Comparison of ENCODE assay signal across 1 cellular context in the genomic region with DNA sequence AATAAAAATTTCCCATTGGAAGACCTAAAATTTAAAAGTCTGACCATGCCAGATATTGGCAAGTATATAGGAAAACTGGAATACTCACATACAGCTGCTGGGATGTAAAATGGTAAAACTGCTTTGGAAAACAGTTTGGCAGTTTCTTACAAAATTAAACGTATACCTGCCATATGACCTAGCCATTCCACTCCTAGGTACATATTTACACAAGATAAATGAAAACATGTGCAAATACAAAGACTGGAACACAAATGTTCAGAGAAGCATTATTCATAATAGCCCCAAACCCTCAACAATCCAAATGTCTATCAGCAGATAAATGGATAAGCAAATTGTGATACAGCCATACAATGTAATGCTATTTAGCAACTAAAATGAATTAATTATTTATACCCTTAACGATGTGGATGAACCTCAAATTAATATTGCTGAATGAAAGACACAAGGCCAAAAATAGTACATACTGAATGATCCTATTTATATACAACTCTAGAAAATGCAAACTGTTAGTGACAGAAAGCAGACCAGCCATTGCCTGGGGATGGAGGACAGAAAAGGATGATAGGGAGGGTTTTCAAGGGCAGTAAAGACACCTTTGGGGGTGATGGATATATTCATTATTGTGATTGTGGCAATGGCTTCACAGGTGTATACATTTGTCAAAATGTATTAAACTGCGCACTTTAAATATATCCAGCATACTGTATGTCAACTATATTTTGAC.
TF ChIP-seq lines count a peak whose summit lies in the region.

No MANE protein-coding gene starts in this region.

TF ChIP-seq in HepG2, 621 proteins besides CTCF, POLR2A, EP300 and RAD21 (continued from another document):
- no peak for TF ChIP-seq SIN3A (IDR thresholded peaks at IDR 0.05; ENCODE audit: borderline replicate concordance, low read depth, low read length)
- TF ChIP-seq, protein P1, sequence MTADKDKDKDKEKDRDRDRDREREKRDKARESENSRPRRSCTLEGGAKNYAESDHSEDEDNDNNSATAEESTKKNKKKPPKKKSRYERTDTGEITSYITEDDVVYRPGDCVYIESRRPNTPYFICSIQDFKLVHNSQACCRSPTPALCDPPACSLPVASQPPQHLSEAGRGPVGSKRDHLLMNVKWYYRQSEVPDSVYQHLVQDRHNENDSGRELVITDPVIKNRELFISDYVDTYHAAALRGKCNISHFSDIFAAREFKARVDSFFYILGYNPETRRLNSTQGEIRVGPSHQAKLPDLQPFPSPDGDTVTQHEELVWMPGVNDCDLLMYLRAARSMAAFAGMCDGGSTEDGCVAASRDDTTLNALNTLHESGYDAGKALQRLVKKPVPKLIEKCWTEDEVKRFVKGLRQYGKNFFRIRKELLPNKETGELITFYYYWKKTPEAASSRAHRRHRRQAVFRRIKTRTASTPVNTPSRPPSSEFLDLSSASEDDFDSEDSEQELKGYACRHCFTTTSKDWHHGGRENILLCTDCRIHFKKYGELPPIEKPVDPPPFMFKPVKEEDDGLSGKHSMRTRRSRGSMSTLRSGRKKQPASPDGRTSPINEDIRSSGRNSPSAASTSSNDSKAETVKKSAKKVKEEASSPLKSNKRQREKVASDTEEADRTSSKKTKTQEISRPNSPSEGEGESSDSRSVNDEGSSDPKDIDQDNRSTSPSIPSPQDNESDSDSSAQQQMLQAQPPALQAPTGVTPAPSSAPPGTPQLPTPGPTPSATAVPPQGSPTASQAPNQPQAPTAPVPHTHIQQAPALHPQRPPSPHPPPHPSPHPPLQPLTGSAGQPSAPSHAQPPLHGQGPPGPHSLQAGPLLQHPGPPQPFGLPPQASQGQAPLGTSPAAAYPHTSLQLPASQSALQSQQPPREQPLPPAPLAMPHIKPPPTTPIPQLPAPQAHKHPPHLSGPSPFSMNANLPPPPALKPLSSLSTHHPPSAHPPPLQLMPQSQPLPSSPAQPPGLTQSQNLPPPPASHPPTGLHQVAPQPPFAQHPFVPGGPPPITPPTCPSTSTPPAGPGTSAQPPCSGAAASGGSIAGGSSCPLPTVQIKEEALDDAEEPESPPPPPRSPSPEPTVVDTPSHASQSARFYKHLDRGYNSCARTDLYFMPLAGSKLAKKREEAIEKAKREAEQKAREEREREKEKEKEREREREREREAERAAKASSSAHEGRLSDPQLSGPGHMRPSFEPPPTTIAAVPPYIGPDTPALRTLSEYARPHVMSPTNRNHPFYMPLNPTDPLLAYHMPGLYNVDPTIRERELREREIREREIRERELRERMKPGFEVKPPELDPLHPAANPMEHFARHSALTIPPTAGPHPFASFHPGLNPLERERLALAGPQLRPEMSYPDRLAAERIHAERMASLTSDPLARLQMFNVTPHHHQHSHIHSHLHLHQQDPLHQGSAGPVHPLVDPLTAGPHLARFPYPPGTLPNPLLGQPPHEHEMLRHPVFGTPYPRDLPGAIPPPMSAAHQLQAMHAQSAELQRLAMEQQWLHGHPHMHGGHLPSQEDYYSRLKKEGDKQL (CRISPR knock-in tag; IDR thresholded peaks at IDR 0.05; ENCODE audit: low read depth): peak; percentile 50; the same call in 1 of the 2 replicates
- TF ChIP-seq, protein P2, sequence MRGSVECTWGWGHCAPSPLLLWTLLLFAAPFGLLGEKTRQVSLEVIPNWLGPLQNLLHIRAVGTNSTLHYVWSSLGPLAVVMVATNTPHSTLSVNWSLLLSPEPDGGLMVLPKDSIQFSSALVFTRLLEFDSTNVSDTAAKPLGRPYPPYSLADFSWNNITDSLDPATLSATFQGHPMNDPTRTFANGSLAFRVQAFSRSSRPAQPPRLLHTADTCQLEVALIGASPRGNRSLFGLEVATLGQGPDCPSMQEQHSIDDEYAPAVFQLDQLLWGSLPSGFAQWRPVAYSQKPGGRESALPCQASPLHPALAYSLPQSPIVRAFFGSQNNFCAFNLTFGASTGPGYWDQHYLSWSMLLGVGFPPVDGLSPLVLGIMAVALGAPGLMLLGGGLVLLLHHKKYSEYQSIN (CRISPR knock-in tag; IDR thresholded peaks at IDR 0.05; ENCODE audit: borderline replicate concordance): no peak
- TF ChIP-seq, protein P3, sequence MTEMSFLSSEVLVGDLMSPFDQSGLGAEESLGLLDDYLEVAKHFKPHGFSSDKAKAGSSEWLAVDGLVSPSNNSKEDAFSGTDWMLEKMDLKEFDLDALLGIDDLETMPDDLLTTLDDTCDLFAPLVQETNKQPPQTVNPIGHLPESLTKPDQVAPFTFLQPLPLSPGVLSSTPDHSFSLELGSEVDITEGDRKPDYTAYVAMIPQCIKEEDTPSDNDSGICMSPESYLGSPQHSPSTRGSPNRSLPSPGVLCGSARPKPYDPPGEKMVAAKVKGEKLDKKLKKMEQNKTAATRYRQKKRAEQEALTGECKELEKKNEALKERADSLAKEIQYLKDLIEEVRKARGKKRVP (CRISPR knock-in tag; IDR thresholded peaks at IDR 0.05): 0 out of 4 replicates have a peak, but pooled peaks of 1 of the 2 experiments have one; percentile 27
- peak; percentile 89; the same call in 1 of the 2 replicates for TF ChIP-seq ZBTB20 (CRISPR knock-in tag; IDR thresholded peaks at IDR 0.05; ENCODE audit: borderline replicate concordance, low read depth)
- TF ChIP-seq ZNF496 (CRISPR knock-in tag; IDR thresholded peaks at IDR 0.05; ENCODE audit: insufficient replicate concordance): no peak
- peak; percentile 41; the same call in 1 of the 2 replicates for TF ChIP-seq FOXA1 (IDR thresholded peaks at IDR 0.05)
- TF ChIP-seq FOXA1 (CRISPR knock-in tag; IDR thresholded peaks at IDR 0.05): peak; percentile 88
- TF ChIP-seq, protein P4, sequence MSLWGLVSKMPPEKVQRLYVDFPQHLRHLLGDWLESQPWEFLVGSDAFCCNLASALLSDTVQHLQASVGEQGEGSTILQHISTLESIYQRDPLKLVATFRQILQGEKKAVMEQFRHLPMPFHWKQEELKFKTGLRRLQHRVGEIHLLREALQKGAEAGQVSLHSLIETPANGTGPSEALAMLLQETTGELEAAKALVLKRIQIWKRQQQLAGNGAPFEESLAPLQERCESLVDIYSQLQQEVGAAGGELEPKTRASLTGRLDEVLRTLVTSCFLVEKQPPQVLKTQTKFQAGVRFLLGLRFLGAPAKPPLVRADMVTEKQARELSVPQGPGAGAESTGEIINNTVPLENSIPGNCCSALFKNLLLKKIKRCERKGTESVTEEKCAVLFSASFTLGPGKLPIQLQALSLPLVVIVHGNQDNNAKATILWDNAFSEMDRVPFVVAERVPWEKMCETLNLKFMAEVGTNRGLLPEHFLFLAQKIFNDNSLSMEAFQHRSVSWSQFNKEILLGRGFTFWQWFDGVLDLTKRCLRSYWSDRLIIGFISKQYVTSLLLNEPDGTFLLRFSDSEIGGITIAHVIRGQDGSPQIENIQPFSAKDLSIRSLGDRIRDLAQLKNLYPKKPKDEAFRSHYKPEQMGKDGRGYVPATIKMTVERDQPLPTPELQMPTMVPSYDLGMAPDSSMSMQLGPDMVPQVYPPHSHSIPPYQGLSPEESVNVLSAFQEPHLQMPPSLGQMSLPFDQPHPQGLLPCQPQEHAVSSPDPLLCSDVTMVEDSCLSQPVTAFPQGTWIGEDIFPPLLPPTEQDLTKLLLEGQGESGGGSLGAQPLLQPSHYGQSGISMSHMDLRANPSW (CRISPR knock-in tag; IDR thresholded peaks at IDR 0.05; ENCODE audit: borderline replicate concordance): no peak
- TF ChIP-seq, protein P5, sequence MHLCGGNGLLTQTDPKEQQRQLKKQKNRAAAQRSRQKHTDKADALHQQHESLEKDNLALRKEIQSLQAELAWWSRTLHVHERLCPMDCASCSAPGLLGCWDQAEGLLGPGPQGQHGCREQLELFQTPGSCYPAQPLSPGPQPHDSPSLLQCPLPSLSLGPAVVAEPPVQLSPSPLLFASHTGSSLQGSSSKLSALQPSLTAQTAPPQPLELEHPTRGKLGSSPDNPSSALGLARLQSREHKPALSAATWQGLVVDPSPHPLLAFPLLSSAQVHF (CRISPR knock-in tag; IDR thresholded peaks at IDR 0.05): no peak
- TF ChIP-seq, protein P6, sequence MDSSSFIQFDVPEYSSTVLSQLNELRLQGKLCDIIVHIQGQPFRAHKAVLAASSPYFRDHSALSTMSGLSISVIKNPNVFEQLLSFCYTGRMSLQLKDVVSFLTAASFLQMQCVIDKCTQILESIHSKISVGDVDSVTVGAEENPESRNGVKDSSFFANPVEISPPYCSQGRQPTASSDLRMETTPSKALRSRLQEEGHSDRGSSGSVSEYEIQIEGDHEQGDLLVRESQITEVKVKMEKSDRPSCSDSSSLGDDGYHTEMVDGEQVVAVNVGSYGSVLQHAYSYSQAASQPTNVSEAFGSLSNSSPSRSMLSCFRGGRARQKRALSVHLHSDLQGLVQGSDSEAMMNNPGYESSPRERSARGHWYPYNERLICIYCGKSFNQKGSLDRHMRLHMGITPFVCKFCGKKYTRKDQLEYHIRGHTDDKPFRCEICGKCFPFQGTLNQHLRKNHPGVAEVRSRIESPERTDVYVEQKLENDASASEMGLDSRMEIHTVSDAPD (CRISPR knock-in tag; IDR thresholded peaks at IDR 0.05): 0 out of 2 replicates have a peak, but pooled peaks have one; percentile 43
- no peak for TF ChIP-seq TMF1 (CRISPR knock-in tag; IDR thresholded peaks at IDR 0.05; ENCODE audit: low read depth)
- 0 out of 2 replicates have a peak, but pooled peaks have one; percentile 27 for TF ChIP-seq NCOA2 (CRISPR knock-in tag; IDR thresholded peaks at IDR 0.05)
- no peak for TF ChIP-seq HES4 (CRISPR knock-in tag; IDR thresholded peaks at IDR 0.05; ENCODE audit: borderline replicate concordance)
- TF ChIP-seq BCL6 (CRISPR knock-in tag; IDR thresholded peaks at IDR 0.05): peak; percentile 91
- peak; percentile 79 for TF ChIP-seq RARA (CRISPR knock-in tag; IDR thresholded peaks at IDR 0.05)
- TF ChIP-seq, protein P7, sequence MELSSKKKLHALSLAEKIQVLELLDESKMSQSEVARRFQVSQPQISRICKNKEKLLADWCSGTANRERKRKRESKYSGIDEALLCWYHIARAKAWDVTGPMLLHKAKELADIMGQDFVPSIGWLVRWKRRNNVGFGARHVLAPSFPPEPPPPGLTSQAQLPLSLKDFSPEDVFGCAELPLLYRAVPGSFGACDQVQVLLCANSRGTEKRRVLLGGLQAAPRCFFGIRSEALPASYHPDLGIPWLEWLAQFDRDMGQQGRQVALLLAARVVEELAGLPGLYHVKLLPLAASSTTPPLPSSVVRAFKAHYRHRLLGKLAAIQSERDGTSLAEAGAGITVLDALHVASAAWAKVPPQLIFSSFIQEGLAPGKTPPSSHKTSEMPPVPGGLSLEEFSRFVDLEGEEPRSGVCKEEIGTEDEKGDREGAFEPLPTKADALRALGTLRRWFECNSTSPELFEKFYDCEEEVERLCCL (CRISPR knock-in tag; IDR thresholded peaks at IDR 0.05; ENCODE audit: borderline replicate concordance): no peak
- 0 out of 2 replicates have a peak, but pooled peaks have one; percentile 14 for TF ChIP-seq SP5 (CRISPR knock-in tag; IDR thresholded peaks at IDR 0.05; ENCODE audit: borderline replicate concordance, low read depth)
- TF ChIP-seq NCOA5 (CRISPR knock-in tag; IDR thresholded peaks at IDR 0.05): no peak
- TF ChIP-seq HHEX (CRISPR knock-in tag; IDR thresholded peaks at IDR 0.05): peak; percentile 68
- TF ChIP-seq ELF3 (CRISPR knock-in tag; IDR thresholded peaks at IDR 0.05): 0 out of 2 replicates have a peak, but pooled peaks have one; percentile 22
- 0 out of 2 replicates have a peak, but pooled peaks have one; percentile 13 for TF ChIP-seq MED1 (CRISPR knock-in tag; IDR thresholded peaks at IDR 0.05)
- peak; percentile 94 for TF ChIP-seq FOXA3 (CRISPR knock-in tag; IDR thresholded peaks at IDR 0.05)
- TF ChIP-seq PPARG (CRISPR knock-in tag; conservative IDR thresholded peaks at IDR 0.05): 0 out of 2 replicates have a peak, but pooled peaks have one; percentile 33
